Comparison of ENCODE assay signal across 10 cellular contexts in the genomic region with DNA sequence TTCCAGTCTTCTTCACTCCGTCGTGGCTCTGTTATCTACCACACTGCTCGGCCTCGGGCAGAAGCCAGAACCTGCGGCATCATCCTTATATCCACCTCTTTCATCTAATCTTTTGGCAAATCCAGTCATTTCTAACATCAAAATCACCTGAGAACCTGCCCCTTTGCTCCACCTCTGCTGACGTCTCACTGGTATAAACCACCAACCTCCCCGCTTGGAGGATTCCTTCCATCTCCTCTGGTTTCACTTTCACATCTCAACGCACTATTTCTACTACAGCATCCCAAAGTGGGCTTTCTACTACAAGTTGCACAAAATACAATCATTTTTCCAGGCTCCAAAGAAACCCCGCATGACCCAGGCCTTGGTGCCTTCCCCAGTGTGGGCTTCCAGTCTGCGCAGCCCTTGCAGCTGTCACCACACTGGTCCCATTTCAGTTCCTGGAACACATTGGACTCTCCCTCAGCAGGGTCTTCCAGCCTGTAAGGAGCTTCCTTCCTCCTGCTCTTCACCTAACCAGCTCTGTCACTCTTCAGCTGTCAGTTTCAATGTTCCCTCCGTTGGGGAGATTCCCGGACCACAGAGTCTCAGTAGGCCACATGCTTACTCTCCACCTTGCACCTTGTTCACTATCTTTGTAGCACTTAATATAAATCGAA.
DNase-seq lines count a peak whose midpoint lies in the region; ATAC-seq and TF ChIP-seq lines count a peak whose summit lies in the region.
"Had no signal": no experiment of that assay in that cellular context is flagged by ENCODE, and none has a peak within 500 bp of the region (broad histone marks: within the 10 kb centered on the region; RNA-seq: fewer than 3 reads in every experiment).

No MANE protein-coding gene starts in this region.

- no peak overlapping the region for H3K4me3 Mint-ChIP-seq in activated CD4-positive, alpha-beta T cell treated with anti-CD3 and anti-CD28 coated beads, Interleukin-2, amount 10 ng/mL, durations not matched to agents 24 days and 14 days
- H3K4me3 Mint-ChIP-seq in stimulated activated effector memory CD8-positive, alpha-beta T cell treated with anti-CD3 and anti-CD28 coated beads, Interleukin-12 subunit alpha, Interleukin-12 subunit beta, amount 100 ng/mL, for 72 hours = no peak overlapping the region
- H3K4me3 Mint-ChIP-seq: activated naive CD4-positive, alpha-beta T cell treated with anti-CD3 and anti-CD28 coated beads, Interleukin-2, amount 50 U/mL, for 24 hours had no signal

- H3K9me3 ChIP-seq in SK-N-SH (no peaks in the 10 kb centered on the region), esophagus squamous epithelium (no peaks in the 10 kb centered on the region)

- intact Hi-C loops in activated CD4-positive, alpha-beta T cell treated with anti-CD3 and anti-CD28 coated beads, Interleukin-2, amount 10 ng/mL, durations not matched to agents 24 days and 14 days (cut with micrococcal nuclease) = loop anchor here (1.0 to 10.0 kb wide), 6 partner anchors 12 to 438 kb away; a partner anchor contains a TSS
- intact Hi-C loops in esophagus squamous epithelium (cut with DNase I) = no loop called here

- peak overlapping the region; percentile 40 for H3K4me2 ChIP-seq in SK-N-SH

- TF ChIP-seq RAD21 in SK-N-SH (IDR thresholded peaks at IDR 0.05; ENCODE audit: low read length) = no peak

- CTCF ChIA-PET in SK-N-SH (lab: Yijun Ruan, JAX) = no interaction called here

- H3K4me1 ChIP-seq in SK-N-SH (ENCODE audit: control insufficient read depth in 1 of 2, insufficient read depth in 2 of 2, low read depth in 1 of 2, low read length in 1 of 2) (peaks cover 0 to 5% of the 10 kb centered on the region in 2 experiments; a peak in 1 of 4 replicates), esophagus squamous epithelium (peaks cover 0 to 17% (median 0%) of the 10 kb centered on the region in 3 donors)

- POLR2A ChIA-PET in SK-N-SH (lab: Yijun Ruan, JAX) = no interaction called here

- H3K9ac ChIP-seq in SK-N-SH = no peak overlapping the region

- H3K4me3 ChIP-seq in SK-N-SH (ENCODE audit: low read depth in 2 of 2, low read length in 1 of 2) = no peak overlapping the region
- no peak overlapping the region for H3K4me3 ChIP-seq in esophagus squamous epithelium

- H3K9me2 ChIP-seq in SK-N-SH = no peaks in the 10 kb centered on the region

- H3K36me3 ChIP-seq in SK-N-SH (replicated peaks in 1 of 2; ENCODE audit: control insufficient read depth in 1 of 2, insufficient read depth in 2 of 2, low read length in 1 of 2) (no peaks in the 10 kb centered on the region), esophagus squamous epithelium (no peaks in the 10 kb centered on the region)

- peaks cover 4% of the 10 kb centered on the region for H3K9me3 Mint-ChIP-seq in activated CD4-positive, alpha-beta T cell treated with anti-CD3 and anti-CD28 coated beads, Interleukin-2, amount 10 ng/mL, durations not matched to agents 24 days and 14 days
- H3K9me3 Mint-ChIP-seq in stimulated activated effector memory CD8-positive, alpha-beta T cell treated with anti-CD3 and anti-CD28 coated beads, Interleukin-12 subunit alpha, Interleukin-12 subunit beta, amount 100 ng/mL, for 72 hours = no peaks in the 10 kb centered on the region
- H3K9me3 Mint-ChIP-seq: activated naive CD4-positive, alpha-beta T cell treated with anti-CD3 and anti-CD28 coated beads, Interleukin-2, amount 50 U/mL, for 24 hours had no signal

- no peak for ATAC-seq in SK-N-SH treated with all-trans-retinoic acid at 6 μM for 48 hours
- ATAC-seq in stimulated activated effector memory CD8-positive, alpha-beta T cell treated with anti-CD3 and anti-CD28 coated beads, Interleukin-12 subunit alpha, Interleukin-12 subunit beta, amount 100 ng/mL, for 72 hours = peak; percentile 34

- H3K79me2 ChIP-seq in SK-N-SH (ENCODE audit: insufficient read depth) = no peaks in the 10 kb centered on the region

- no peaks in the 10 kb centered on the region for H3K27me3 Mint-ChIP-seq in activated CD4-positive, alpha-beta T cell treated with anti-CD3 and anti-CD28 coated beads, Interleukin-2, amount 10 ng/mL, durations not matched to agents 24 days and 14 days
- H3K27me3 Mint-ChIP-seq: activated naive CD4-positive, alpha-beta T cell treated with anti-CD3 and anti-CD28 coated beads, Interleukin-2, amount 50 U/mL, for 24 hours had no signal

- H3K27ac ChIP-seq in SK-N-SH (ENCODE audit: low read depth in 2 of 2, low read length in 1 of 2) (no peak overlapping the region), esophagus squamous epithelium (no peak overlapping the region)

- no peaks in the 10 kb centered on the region for H3F3A ChIP-seq in SK-N-SH (replicated peaks; ENCODE audit: insufficient read depth)

- TF ChIP-seq EP300 in SK-N-SH (IDR thresholded peaks at IDR 0.05; ENCODE audit: borderline replicate concordance in 1 of 2, low read depth in 1 of 2, low read length in 1 of 2) = no peak

- 68% methylated on average over 13 of the region's 13 CpGs for WGBS in SK-N-SH (ENCODE audit: low lambda C conversion rate)
- WGBS in esophagus squamous epithelium, 2 donors = 84 to 87% methylated on average over 13 of the region's 13 CpGs

- H2AFZ ChIP-seq in SK-N-SH (ENCODE audit: low read depth) = no peak overlapping the region

- TF ChIP-seq POLR2A in esophagus squamous epithelium (IDR thresholded peaks at IDR 0.05) = no peak

- H3K4me1 Mint-ChIP-seq in activated CD4-positive, alpha-beta T cell treated with anti-CD3 and anti-CD28 coated beads, Interleukin-2, amount 10 ng/mL, durations not matched to agents 24 days and 14 days = peaks cover 41% of the 10 kb centered on the region
- H3K4me1 Mint-ChIP-seq in stimulated activated effector memory CD8-positive, alpha-beta T cell treated with anti-CD3 and anti-CD28 coated beads, Interleukin-12 subunit alpha, Interleukin-12 subunit beta, amount 100 ng/mL, for 72 hours = peaks cover 38% of the 10 kb centered on the region

- no peak for DNase-seq in SK-N-SH
- peak; percentile 91 for DNase-seq in activated CD4-positive, alpha-beta T cell treated with anti-CD3 and anti-CD28 coated beads, Interleukin-2, amount 10 ng/mL, durations not matched to agents 24 days and 14 days
- peak; percentile 80 for DNase-seq in central memory CD4-positive, alpha-beta T cell
- no peak for DNase-seq in stimulated activated effector memory CD8-positive, alpha-beta T cell treated with anti-CD3 and anti-CD28 coated beads, Interleukin-12 subunit alpha, Interleukin-12 subunit beta, amount 100 ng/mL, for 72 hours (ENCODE audit: low spot score in 2 of 2)
- DNase-seq in mesenteric fat pad (ENCODE audit: low spot score) = no peak
- no peak for DNase-seq in esophagus squamous epithelium (lab: John Stamatoyannopoulos, UW)
- DNase-seq in SK-N-DZ (ENCODE audit: low spot score) = no peak
- DNase-seq: NCI-H146 had no signal

- H3K27me3 ChIP-seq in SK-N-SH (ENCODE audit: insufficient read depth) (peaks cover 13% of the 10 kb centered on the region; the same call in 1 of the 2 replicates), esophagus squamous epithelium (peaks cover 0 to 8% (median 0%) of the 10 kb centered on the region in 4 donors)

- H3K27ac Mint-ChIP-seq in activated CD4-positive, alpha-beta T cell treated with anti-CD3 and anti-CD28 coated beads, Interleukin-2, amount 10 ng/mL, durations not matched to agents 24 days and 14 days = no peak overlapping the region
- H3K27ac Mint-ChIP-seq in stimulated activated effector memory CD8-positive, alpha-beta T cell treated with anti-CD3 and anti-CD28 coated beads, Interleukin-12 subunit alpha, Interleukin-12 subunit beta, amount 100 ng/mL, for 72 hours = no peak overlapping the region
- H3K27ac Mint-ChIP-seq: activated naive CD4-positive, alpha-beta T cell treated with anti-CD3 and anti-CD28 coated beads, Interleukin-2, amount 50 U/mL, for 24 hours had no signal

- TF ChIP-seq CTCF in SK-N-SH (IDR thresholded peaks at IDR 0.05) (no peak), esophagus squamous epithelium (IDR thresholded peaks at IDR 0.05) (no peak)

- peaks cover 45% of the 10 kb centered on the region for H3K36me3 Mint-ChIP-seq in activated CD4-positive, alpha-beta T cell treated with anti-CD3 and anti-CD28 coated beads, Interleukin-2, amount 10 ng/mL, durations not matched to agents 24 days and 14 days (ENCODE audit: low read depth)
- no peaks in the 10 kb centered on the region for H3K36me3 Mint-ChIP-seq in stimulated activated effector memory CD8-positive, alpha-beta T cell treated with anti-CD3 and anti-CD28 coated beads, Interleukin-12 subunit alpha, Interleukin-12 subunit beta, amount 100 ng/mL, for 72 hours

- no peaks in the 10 kb centered on the region for H4K20me1 ChIP-seq in SK-N-SH (ENCODE audit: insufficient read depth)

TF ChIP-seq in SK-N-SH treated with all-trans-retinoic acid at 6 μM for 48 hours, 23 proteins besides CTCF, POLR2A, EP300 and RAD21 (continues in another document):
- TF ChIP-seq GLIS3 (CRISPR knock-in tag; IDR thresholded peaks at IDR 0.05) (no peak), ZNF565 (CRISPR knock-in tag; conservative IDR thresholded peaks at IDR 0.05; ENCODE audit: low read depth) (no peak), ZNF70 (CRISPR knock-in tag; IDR thresholded peaks at IDR 0.05) (no peak), ESRRG (CRISPR knock-in tag; IDR thresholded peaks at IDR 0.05) (no peak), PPARA (CRISPR knock-in tag; IDR thresholded peaks at IDR 0.05; ENCODE audit: borderline replicate concordance) (no peak), ZFP30 (CRISPR knock-in tag; IDR thresholded peaks at IDR 0.05) (no peak)
- TF ChIP-seq, protein P1, sequence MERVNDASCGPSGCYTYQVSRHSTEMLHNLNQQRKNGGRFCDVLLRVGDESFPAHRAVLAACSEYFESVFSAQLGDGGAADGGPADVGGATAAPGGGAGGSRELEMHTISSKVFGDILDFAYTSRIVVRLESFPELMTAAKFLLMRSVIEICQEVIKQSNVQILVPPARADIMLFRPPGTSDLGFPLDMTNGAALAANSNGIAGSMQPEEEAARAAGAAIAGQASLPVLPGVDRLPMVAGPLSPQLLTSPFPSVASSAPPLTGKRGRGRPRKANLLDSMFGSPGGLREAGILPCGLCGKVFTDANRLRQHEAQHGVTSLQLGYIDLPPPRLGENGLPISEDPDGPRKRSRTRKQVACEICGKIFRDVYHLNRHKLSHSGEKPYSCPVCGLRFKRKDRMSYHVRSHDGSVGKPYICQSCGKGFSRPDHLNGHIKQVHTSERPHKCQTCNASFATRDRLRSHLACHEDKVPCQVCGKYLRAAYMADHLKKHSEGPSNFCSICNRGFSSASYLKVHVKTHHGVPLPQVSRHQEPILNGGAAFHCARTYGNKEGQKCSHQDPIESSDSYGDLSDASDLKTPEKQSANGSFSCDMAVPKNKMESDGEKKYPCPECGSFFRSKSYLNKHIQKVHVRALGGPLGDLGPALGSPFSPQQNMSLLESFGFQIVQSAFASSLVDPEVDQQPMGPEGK (CRISPR knock-in tag; IDR thresholded peaks at IDR 0.05; ENCODE audit: borderline replicate concordance) = no peak

Comparison
In these comparisons a context has a peak if more than half of its experiments do, and no peak if none do; other contexts are left out.
1. DNase-seq: peak in activated CD4-positive, alpha-beta T cell treated with anti-CD3 and anti-CD28 coated beads, Interleukin-2, amount 10 ng/mL, durations not matched to agents 24 days and 14 days (single experiment) and central memory CD4-positive, alpha-beta T cell (single experiment); none in SK-N-SH (single experiment), stimulated activated effector memory CD8-positive, alpha-beta T cell treated with anti-CD3 and anti-CD28 coated beads, Interleukin-12 subunit alpha, Interleukin-12 subunit beta, amount 100 ng/mL, for 72 hours (0 of 2), mesenteric fat pad (single experiment), esophagus squamous epithelium (single experiment) and SK-N-DZ (single experiment).